In the genomic region with DNA sequence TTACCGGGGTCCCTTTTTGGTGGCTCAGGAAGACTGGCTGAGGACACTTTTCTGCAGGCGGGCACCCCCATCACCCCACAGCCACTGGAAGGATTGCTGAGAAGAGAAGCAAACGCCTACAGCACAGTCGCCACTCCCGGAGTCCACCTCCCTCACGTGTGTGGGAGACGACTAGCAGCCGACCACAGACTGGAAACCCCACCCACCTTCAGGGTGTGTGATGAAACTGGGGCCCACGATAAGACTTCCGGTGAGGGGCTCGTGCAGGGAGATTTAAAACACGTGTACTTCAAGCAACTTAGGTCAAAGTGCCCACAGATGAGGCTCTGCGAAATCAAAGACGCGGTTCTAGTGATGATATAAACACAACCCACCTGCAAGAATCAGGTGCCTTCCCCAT, we compare ENCODE assay signal across 1 cellular context.
A peak's percentile ranks its signal among the peaks of the same experiment; 100 is the strongest.
TF ChIP-seq lines count a peak whose summit lies in the region.

No MANE protein-coding gene starts in this region.

TF ChIP-seq in GM12878, 131 proteins besides CTCF, POLR2A, EP300 and RAD21 (continued from another document and continues in another):
- TF ChIP-seq, protein P1, sequence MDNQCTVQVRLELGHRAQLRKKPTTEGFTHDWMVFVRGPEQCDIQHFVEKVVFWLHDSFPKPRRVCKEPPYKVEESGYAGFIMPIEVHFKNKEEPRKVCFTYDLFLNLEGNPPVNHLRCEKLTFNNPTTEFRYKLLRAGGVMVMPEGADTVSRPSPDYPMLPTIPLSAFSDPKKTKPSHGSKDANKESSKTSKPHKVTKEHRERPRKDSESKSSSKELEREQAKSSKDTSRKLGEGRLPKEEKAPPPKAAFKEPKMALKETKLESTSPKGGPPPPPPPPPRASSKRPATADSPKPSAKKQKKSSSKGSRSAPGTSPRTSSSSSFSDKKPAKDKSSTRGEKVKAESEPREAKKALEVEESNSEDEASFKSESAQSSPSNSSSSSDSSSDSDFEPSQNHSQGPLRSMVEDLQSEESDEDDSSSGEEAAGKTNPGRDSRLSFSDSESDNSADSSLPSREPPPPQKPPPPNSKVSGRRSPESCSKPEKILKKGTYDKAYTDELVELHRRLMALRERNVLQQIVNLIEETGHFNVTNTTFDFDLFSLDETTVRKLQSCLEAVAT (IDR thresholded peaks at IDR 0.05): no peak
- TF ChIP-seq RAD51 (IDR thresholded peaks at IDR 0.05) (no peak), KAT2A (conservative IDR thresholded peaks at IDR 0.05; ENCODE audit: control insufficient read depth, low read depth, low read length) (no peak), RELA (IDR thresholded peaks at IDR 0.05; ENCODE audit: borderline replicate concordance, partially characterized antibody) (no peak), JUND (IDR thresholded peaks at IDR 0.05; ENCODE audit: low read depth, low read length) (no peak), JUNB (IDR thresholded peaks at IDR 0.05) (no peak), NR2C2 (IDR thresholded peaks at IDR 0.05; ENCODE audit: borderline replicate concordance, control insufficient read depth, insufficient read length, low read depth) (no peak), CBX5 (IDR thresholded peaks at IDR 0.05; ENCODE audit: low read depth) (no peak), BMI1 (IDR thresholded peaks at IDR 0.05; ENCODE audit: borderline replicate concordance) (no peak), NFYA (IDR thresholded peaks at IDR 0.05; ENCODE audit: borderline replicate concordance, low read depth, low read length) (no peak), YY1 (IDR thresholded peaks at IDR 0.05; ENCODE audit: low read depth, low read length) (no peak), NBN (IDR thresholded peaks at IDR 0.05) (no peak), BRCA1 (IDR thresholded peaks at IDR 0.05; ENCODE audit: low read depth, low read length) (no peak), RFX5 (IDR thresholded peaks at IDR 0.05; ENCODE audit: low read depth, low read length) (no peak), BCL11A (IDR thresholded peaks at IDR 0.05; ENCODE audit: low read depth, low read length) (no peak), CREB1 (IDR thresholded peaks at IDR 0.05; ENCODE audit: low read depth) (peak; percentile 42; the same call in 1 of the 2 replicates), STAT1 (conservative IDR thresholded peaks at IDR 0.05) (no peak), ZZZ3 (IDR thresholded peaks at IDR 0.05; ENCODE audit: control insufficient read depth, insufficient read length, low read depth) (no peak), GABPA (IDR thresholded peaks at IDR 0.05; ENCODE audit: low read depth) (peak; percentile 69), MXI1 (IDR thresholded peaks at IDR 0.05; ENCODE audit: low read depth, low read length) (no peak), HCFC1 (IDR thresholded peaks at IDR 0.05; ENCODE audit: low read length) (no peak), KDM1A (IDR thresholded peaks at IDR 0.05; ENCODE audit: borderline replicate concordance) (no peak), SUPT20H (IDR thresholded peaks at IDR 0.05; ENCODE audit: borderline replicate concordance, control insufficient read depth, low read depth, low read length) (no peak), NFIC (IDR thresholded peaks at IDR 0.05; ENCODE audit: low read depth, low read length) (no peak), EGR1 (IDR thresholded peaks at IDR 0.05; ENCODE audit: borderline replicate concordance in 1 of 2, low read depth in 2 of 2, low read length in 2 of 2) (no peak), MEF2A (IDR thresholded peaks at IDR 0.05; ENCODE audit: insufficient read depth, low read depth, low read length) (peak; percentile 39; the same call in 1 of the 2 replicates), BACH1 (IDR thresholded peaks at IDR 0.05; ENCODE audit: borderline replicate concordance) (no peak), HDGF (IDR thresholded peaks at IDR 0.05) (no peak)
- TF ChIP-seq, protein P2, sequence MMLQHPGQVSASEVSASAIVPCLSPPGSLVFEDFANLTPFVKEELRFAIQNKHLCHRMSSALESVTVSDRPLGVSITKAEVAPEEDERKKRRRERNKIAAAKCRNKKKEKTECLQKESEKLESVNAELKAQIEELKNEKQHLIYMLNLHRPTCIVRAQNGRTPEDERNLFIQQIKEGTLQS (IDR thresholded peaks at IDR 0.05; ENCODE audit: borderline replicate concordance, extremely low read depth, low read depth, low read length): no peak
- TF ChIP-seq, protein P3, sequence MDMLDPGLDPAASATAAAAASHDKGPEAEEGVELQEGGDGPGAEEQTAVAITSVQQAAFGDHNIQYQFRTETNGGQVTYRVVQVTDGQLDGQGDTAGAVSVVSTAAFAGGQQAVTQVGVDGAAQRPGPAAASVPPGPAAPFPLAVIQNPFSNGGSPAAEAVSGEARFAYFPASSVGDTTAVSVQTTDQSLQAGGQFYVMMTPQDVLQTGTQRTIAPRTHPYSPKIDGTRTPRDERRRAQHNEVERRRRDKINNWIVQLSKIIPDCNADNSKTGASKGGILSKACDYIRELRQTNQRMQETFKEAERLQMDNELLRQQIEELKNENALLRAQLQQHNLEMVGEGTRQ (IDR thresholded peaks at IDR 0.05; ENCODE audit: borderline replicate concordance, low read depth, low read length): no peak
- TF ChIP-seq, protein P4, sequence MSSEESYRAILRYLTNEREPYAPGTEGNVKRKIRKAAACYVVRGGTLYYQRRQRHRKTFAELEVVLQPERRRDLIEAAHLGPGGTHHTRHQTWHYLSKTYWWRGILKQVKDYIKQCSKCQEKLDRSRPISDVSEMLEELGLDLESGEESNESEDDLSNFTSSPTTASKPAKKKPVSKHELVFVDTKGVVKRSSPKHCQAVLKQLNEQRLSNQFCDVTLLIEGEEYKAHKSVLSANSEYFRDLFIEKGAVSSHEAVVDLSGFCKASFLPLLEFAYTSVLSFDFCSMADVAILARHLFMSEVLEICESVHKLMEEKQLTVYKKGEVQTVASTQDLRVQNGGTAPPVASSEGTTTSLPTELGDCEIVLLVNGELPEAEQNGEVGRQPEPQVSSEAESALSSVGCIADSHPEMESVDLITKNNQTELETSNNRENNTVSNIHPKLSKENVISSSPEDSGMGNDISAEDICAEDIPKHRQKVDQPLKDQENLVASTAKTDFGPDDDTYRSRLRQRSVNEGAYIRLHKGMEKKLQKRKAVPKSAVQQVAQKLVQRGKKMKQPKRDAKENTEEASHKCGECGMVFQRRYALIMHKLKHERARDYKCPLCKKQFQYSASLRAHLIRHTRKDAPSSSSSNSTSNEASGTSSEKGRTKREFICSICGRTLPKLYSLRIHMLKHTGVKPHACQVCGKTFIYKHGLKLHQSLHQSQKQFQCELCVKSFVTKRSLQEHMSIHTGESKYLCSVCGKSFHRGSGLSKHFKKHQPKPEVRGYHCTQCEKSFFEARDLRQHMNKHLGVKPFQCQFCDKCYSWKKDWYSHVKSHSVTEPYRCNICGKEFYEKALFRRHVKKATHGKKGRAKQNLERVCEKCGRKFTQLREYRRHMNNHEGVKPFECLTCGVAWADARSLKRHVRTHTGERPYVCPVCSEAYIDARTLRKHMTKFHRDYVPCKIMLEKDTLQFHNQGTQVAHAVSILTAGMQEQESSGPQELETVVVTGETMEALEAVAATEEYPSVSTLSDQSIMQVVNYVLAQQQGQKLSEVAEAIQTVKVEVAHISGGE (CRISPR knock-in tag; IDR thresholded peaks at IDR 0.05): no peak
- TF ChIP-seq, protein P5, sequence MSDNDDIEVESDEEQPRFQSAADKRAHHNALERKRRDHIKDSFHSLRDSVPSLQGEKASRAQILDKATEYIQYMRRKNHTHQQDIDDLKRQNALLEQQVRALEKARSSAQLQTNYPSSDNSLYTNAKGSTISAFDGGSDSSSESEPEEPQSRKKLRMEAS (IDR thresholded peaks at IDR 0.05; ENCODE audit: low read depth, low read length): no peak
- TF ChIP-seq, protein P6, sequence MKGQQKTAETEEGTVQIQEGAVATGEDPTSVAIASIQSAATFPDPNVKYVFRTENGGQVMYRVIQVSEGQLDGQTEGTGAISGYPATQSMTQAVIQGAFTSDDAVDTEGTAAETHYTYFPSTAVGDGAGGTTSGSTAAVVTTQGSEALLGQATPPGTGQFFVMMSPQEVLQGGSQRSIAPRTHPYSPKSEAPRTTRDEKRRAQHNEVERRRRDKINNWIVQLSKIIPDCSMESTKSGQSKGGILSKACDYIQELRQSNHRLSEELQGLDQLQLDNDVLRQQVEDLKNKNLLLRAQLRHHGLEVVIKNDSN (IDR thresholded peaks at IDR 0.05; ENCODE audit: borderline replicate concordance, extremely low read length, insufficient read depth, low read depth, low read length): peak; percentile 35
- TF ChIP-seq, protein P7, sequence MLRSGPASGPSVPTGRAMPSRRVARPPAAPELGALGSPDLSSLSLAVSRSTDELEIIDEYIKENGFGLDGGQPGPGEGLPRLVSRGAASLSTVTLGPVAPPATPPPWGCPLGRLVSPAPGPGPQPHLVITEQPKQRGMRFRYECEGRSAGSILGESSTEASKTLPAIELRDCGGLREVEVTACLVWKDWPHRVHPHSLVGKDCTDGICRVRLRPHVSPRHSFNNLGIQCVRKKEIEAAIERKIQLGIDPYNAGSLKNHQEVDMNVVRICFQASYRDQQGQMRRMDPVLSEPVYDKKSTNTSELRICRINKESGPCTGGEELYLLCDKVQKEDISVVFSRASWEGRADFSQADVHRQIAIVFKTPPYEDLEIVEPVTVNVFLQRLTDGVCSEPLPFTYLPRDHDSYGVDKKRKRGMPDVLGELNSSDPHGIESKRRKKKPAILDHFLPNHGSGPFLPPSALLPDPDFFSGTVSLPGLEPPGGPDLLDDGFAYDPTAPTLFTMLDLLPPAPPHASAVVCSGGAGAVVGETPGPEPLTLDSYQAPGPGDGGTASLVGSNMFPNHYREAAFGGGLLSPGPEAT (IDR thresholded peaks at IDR 0.05; ENCODE audit: low read depth): no peak
- TF ChIP-seq, protein P8, sequence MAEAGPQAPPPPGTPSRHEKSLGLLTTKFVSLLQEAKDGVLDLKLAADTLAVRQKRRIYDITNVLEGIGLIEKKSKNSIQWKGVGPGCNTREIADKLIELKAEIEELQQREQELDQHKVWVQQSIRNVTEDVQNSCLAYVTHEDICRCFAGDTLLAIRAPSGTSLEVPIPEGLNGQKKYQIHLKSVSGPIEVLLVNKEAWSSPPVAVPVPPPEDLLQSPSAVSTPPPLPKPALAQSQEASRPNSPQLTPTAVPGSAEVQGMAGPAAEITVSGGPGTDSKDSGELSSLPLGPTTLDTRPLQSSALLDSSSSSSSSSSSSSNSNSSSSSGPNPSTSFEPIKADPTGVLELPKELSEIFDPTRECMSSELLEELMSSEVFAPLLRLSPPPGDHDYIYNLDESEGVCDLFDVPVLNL (IDR thresholded peaks at IDR 0.05; ENCODE audit: low read depth, low read length): no peak
- TF ChIP-seq, protein P9, sequence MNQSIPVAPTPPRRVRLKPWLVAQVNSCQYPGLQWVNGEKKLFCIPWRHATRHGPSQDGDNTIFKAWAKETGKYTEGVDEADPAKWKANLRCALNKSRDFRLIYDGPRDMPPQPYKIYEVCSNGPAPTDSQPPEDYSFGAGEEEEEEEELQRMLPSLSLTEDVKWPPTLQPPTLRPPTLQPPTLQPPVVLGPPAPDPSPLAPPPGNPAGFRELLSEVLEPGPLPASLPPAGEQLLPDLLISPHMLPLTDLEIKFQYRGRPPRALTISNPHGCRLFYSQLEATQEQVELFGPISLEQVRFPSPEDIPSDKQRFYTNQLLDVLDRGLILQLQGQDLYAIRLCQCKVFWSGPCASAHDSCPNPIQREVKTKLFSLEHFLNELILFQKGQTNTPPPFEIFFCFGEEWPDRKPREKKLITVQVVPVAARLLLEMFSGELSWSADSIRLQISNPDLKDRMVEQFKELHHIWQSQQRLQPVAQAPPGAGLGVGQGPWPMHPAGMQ (IDR thresholded peaks at IDR 0.05; ENCODE audit: borderline replicate concordance): no peak
- TF ChIP-seq, protein P10, sequence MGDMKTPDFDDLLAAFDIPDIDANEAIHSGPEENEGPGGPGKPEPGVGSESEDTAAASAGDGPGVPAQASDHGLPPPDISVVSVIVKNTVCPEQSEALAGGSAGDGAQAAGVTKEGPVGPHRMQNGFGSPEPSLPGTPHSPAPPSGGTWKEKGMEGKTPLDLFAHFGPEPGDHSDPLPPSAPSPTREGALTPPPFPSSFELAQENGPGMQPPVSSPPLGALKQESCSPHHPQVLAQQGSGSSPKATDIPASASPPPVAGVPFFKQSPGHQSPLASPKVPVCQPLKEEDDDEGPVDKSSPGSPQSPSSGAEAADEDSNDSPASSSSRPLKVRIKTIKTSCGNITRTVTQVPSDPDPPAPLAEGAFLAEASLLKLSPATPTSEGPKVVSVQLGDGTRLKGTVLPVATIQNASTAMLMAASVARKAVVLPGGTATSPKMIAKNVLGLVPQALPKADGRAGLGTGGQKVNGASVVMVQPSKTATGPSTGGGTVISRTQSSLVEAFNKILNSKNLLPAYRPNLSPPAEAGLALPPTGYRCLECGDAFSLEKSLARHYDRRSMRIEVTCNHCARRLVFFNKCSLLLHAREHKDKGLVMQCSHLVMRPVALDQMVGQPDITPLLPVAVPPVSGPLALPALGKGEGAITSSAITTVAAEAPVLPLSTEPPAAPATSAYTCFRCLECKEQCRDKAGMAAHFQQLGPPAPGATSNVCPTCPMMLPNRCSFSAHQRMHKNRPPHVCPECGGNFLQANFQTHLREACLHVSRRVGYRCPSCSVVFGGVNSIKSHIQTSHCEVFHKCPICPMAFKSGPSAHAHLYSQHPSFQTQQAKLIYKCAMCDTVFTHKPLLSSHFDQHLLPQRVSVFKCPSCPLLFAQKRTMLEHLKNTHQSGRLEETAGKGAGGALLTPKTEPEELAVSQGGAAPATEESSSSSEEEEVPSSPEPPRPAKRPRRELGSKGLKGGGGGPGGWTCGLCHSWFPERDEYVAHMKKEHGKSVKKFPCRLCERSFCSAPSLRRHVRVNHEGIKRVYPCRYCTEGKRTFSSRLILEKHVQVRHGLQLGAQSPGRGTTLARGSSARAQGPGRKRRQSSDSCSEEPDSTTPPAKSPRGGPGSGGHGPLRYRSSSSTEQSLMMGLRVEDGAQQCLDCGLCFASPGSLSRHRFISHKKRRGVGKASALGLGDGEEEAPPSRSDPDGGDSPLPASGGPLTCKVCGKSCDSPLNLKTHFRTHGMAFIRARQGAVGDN (IDR thresholded peaks at IDR 0.05): peak; percentile 77
- TF ChIP-seq, protein P11, sequence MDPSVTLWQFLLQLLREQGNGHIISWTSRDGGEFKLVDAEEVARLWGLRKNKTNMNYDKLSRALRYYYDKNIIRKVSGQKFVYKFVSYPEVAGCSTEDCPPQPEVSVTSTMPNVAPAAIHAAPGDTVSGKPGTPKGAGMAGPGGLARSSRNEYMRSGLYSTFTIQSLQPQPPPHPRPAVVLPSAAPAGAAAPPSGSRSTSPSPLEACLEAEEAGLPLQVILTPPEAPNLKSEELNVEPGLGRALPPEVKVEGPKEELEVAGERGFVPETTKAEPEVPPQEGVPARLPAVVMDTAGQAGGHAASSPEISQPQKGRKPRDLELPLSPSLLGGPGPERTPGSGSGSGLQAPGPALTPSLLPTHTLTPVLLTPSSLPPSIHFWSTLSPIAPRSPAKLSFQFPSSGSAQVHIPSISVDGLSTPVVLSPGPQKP (IDR thresholded peaks at IDR 0.05; ENCODE audit: low read depth, low read length): no peak
- TF ChIP-seq, protein P12, sequence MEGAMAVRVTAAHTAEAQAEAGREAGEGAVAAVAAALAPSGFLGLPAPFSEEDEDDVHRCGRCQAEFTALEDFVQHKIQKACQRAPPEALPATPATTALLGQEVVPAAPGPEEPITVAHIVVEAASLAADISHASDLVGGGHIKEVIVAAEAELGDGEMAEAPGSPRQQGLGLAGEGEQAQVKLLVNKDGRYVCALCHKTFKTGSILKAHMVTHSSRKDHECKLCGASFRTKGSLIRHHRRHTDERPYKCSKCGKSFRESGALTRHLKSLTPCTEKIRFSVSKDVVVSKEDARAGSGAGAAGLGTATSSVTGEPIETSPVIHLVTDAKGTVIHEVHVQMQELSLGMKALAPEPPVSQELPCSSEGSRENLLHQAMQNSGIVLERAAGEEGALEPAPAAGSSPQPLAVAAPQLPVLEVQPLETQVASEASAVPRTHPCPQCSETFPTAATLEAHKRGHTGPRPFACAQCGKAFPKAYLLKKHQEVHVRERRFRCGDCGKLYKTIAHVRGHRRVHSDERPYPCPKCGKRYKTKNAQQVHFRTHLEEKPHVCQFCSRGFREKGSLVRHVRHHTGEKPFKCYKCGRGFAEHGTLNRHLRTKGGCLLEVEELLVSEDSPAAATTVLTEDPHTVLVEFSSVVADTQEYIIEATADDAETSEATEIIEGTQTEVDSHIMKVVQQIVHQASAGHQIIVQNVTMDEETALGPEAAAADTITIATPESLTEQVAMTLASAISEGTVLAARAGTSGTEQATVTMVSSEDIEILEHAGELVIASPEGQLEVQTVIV (IDR thresholded peaks at IDR 0.05; ENCODE audit: borderline replicate concordance, partially characterized antibody): no peak
